ENCODE assay signal across 8 cellular contexts in genomic region chr12:46473634-46474201, GRCh38.
DNase-seq lines count a peak whose midpoint lies in the region; ATAC-seq and TF ChIP-seq lines count a peak whose summit lies in the region.

No MANE protein-coding gene starts in this region.

- H3K4me2 ChIP-seq in BLaER1: peak overlapping the region; percentile 44

- DNase-seq in NOMO-1 treated with dmso at 0.1 percent for 144 hours (lab: John Stamatoyannopoulos, UW; ENCODE audit: unreplicated experiment) (peak; percentile 49), breast epithelium (ENCODE audit: low spot score in 2 of 2) (peak in 1 of 2 donors; percentile 40), left lobe of liver (ENCODE audit: low spot score) (peak; percentile 72), tibial artery (peak; percentile 85 to 86)

- no peaks in the 10 kb centered on the region for H3K27me3 ChIP-seq in BLaER1
- no peaks in the 10 kb centered on the region for H3K27me3 ChIP-seq in breast epithelium
- H3K27me3 ChIP-seq in tibial artery: no peaks in the 10 kb centered on the region

- TF ChIP-seq POLR2A in breast epithelium (IDR thresholded peaks at IDR 0.05): no peak

- H3K4me3 ChIP-seq in BLaER1 (no peak overlapping the region), breast epithelium (peak overlapping the region in 1 of 3 donors; percentile 9), tibial artery (peak overlapping the region; percentile 1 to 15)

- no peak for TF ChIP-seq CTCF in breast epithelium (IDR thresholded peaks at IDR 0.05)
- no peak for TF ChIP-seq CTCF in tibial artery (IDR thresholded peaks at IDR 0.05)

- ATAC-seq in GM18870 (IDR thresholded peaks at IDR 0.05; ENCODE audit: unreplicated experiment): peak; percentile 78
- peak; percentile 72 for ATAC-seq in HG03066 (IDR thresholded peaks at IDR 0.05; ENCODE audit: low read depth, unreplicated experiment)
- peak; percentile 93 for ATAC-seq in left lobe of liver
- ATAC-seq in activated CD4-positive, CD25-positive, alpha-beta regulatory T cell treated with anti-CD3 and anti-CD28 coated beads, Interleukin-2, amount 50 U/mL, for 24 hours: no peak

- H4K20me1 ChIP-seq in BLaER1: no peaks in the 10 kb centered on the region

- H3K36me3 ChIP-seq in BLaER1 (no peaks in the 10 kb centered on the region), breast epithelium (no peaks in the 10 kb centered on the region), tibial artery (no peaks in the 10 kb centered on the region)

- H3K27ac ChIP-seq in BLaER1: peak overlapping the region; percentile 61
- peak overlapping the region; percentile 40 to 79 for H3K27ac ChIP-seq in breast epithelium
- peak overlapping the region; percentile 73 to 77 for H3K27ac ChIP-seq in tibial artery

- intact Hi-C loops in breast epithelium (cut with DNase I; ENCODE audit: low total_unique reads): no loop called here
- intact Hi-C loops in tibial artery (cut with DNase I; ENCODE audit: low total_unique reads): no loop called here

- no peak overlapping the region for H3K9ac ChIP-seq in BLaER1

- H3K9me3 ChIP-seq in BLaER1 (no peaks in the 10 kb centered on the region), breast epithelium (no peaks in the 10 kb centered on the region), tibial artery (no peaks in the 10 kb centered on the region)

- peaks cover 23% of the 10 kb centered on the region for H3K4me1 ChIP-seq in BLaER1
- no peaks in the 10 kb centered on the region for H3K4me1 ChIP-seq in breast epithelium
- peaks cover 0 to 32% (median 16%) of the 10 kb centered on the region in 4 donors for H3K4me1 ChIP-seq in tibial artery

Comparison
In these comparisons a context has a peak if more than half of its experiments do, and no peak if none do; other contexts are left out.
1. ATAC-seq: peak in GM18870 (single experiment), HG03066 (single experiment) and left lobe of liver (single experiment); none in activated CD4-positive, CD25-positive, alpha-beta regulatory T cell treated with anti-CD3 and anti-CD28 coated beads, Interleukin-2, amount 50 U/mL, for 24 hours (0 of 2).
2. Peak in every context shown above with its lines, with median percentiles within 50 percentile points of each other: H3K27ac ChIP-seq.